ENCODE assay signal across 9 cellular contexts in genomic region chr11:48064306-48064705, GRCh38.
DNase-seq lines count a peak whose midpoint lies in the region; ATAC-seq and TF ChIP-seq lines count a peak whose summit lies in the region.
"Had no signal": no experiment of that assay in that cellular context is flagged by ENCODE, and none has a peak within 500 bp of the region (broad histone marks: within the 10 kb centered on the region; RNA-seq: fewer than 3 reads in every experiment).

No MANE protein-coding gene starts in this region.

- DNase-seq in CD14-positive monocyte (ENCODE audit: low spot score) (no peak), SJSA1 (ENCODE audit: low read depth in 1 of 2, low spot score in 2 of 2) (peak; percentile 81 to 86), renal cortical epithelial cell (ENCODE audit: low read depth) (peak; percentile 44), islet precursor cell (no peak)
- DNase-seq in stimulated activated CD4-positive, alpha-beta T cell treated with anti-CD3 and anti-CD28 coated beads, Interleukin-2, amount 100 ng/mL, for 24 hours = no peak
- DNase-seq: activated CD8-positive, alpha-beta memory T cell treated with anti-CD3 and anti-CD28 coated beads, Interleukin-2, amount 50 U/mL, for 4 hours had no signal

- peak overlapping the region; percentile 84 to 90 (median 88) for H3K27ac Mint-ChIP-seq in CD14-positive monocyte

- no peaks in the 10 kb centered on the region for H3K27me3 ChIP-seq in SJSA1 (replicated peaks)
- H3K27me3 ChIP-seq in gastroesophageal sphincter = no peaks in the 10 kb centered on the region

- peaks cover 19 to 40% of the 10 kb centered on the region in 2 donors for H3K36me3 Mint-ChIP-seq in CD14-positive monocyte

- H3K4me1 Mint-ChIP-seq in CD14-positive monocyte = peaks cover 74% of the 10 kb centered on the region

- TF ChIP-seq CTCF in CD14-positive monocyte (IDR thresholded peaks at IDR 0.05) (no peak), gastroesophageal sphincter (IDR thresholded peaks at IDR 0.05) (no peak)

- 50 to 67% methylated on average over 1 to 4 of the region's 8 CpGs for WGBS in gastroesophageal sphincter (ENCODE audit: low coverage in 1 of 2), 2 donors

- H3K36me3 ChIP-seq in SJSA1 (no peaks in the 10 kb centered on the region), gastroesophageal sphincter (no peaks in the 10 kb centered on the region)

- peak overlapping the region; percentile 92 for H3K27ac ChIP-seq in SJSA1
- H3K27ac ChIP-seq in gastroesophageal sphincter = peak overlapping the region; percentile 15 to 72 (median 66)

- no peak for TF ChIP-seq EP300 in gastroesophageal sphincter (IDR thresholded peaks at IDR 0.05)

- H3K4me1 ChIP-seq in SJSA1 (replicated peaks) = peaks cover 70% of the 10 kb centered on the region
- H3K4me1 ChIP-seq in gastroesophageal sphincter = peaks cover 0 to 38% (median 9%) of the 10 kb centered on the region in 3 donors

- intact Hi-C loops in CD14-positive monocyte (cut with micrococcal nuclease) = loop anchor here in 1 of 2 donors (10.0 kb wide), 1 partner anchor 50 kb away; no protein-coding TSS in a partner anchor

- no peaks in the 10 kb centered on the region for H3K9me3 ChIP-seq in SJSA1 (replicated peaks)
- H3K9me3 ChIP-seq in gastroesophageal sphincter = no peaks in the 10 kb centered on the region

- no peak overlapping the region for H3K4me3 ChIP-seq in SJSA1
- H3K4me3 ChIP-seq in gastroesophageal sphincter = no peak overlapping the region

- no peaks in the 10 kb centered on the region for H3K27me3 Mint-ChIP-seq in CD14-positive monocyte (ENCODE audit: low read depth in 3 of 3)

- peak overlapping the region in 1 of 2 donors; percentile 71 for H3K4me3 Mint-ChIP-seq in CD14-positive monocyte

- no peak for ATAC-seq in gastroesophageal sphincter
- ATAC-seq in HG02973 (IDR thresholded peaks at IDR 0.05; ENCODE audit: unreplicated experiment) = no peak
- ATAC-seq in HG02623 (IDR thresholded peaks at IDR 0.05; ENCODE audit: unreplicated experiment) = no peak

- H3K9me3 Mint-ChIP-seq in CD14-positive monocyte = peaks cover 0 to 2% (median 0%) of the 10 kb centered on the region in 7 donors

- no peak for TF ChIP-seq POLR2A in gastroesophageal sphincter (IDR thresholded peaks at IDR 0.05)

Comparison
In these comparisons a context has a peak if more than half of its experiments do, and no peak if none do; other contexts are left out.
1. DNase-seq: peak in SJSA1 (2 of 2) and renal cortical epithelial cell (single experiment); none in CD14-positive monocyte (single experiment), islet precursor cell (single experiment) and stimulated activated CD4-positive, alpha-beta T cell treated with anti-CD3 and anti-CD28 coated beads, Interleukin-2, amount 100 ng/mL, for 24 hours (0 of 2).